In genomic region chr11:102312656-102313055, GRCh38 we compare ENCODE assay signal across 9 cellular contexts. TPM values are rescaled to one million over a fixed set of nuclear protein-coding genes. Genes with fewer than 3 reads are reported as not detected.
DNase-seq lines count a peak whose midpoint lies in the region; ATAC-seq and TF ChIP-seq lines count a peak whose summit lies in the region.
"Had no signal": no experiment of that assay in that cellular context is flagged by ENCODE, and none has a peak within 500 bp of the region (broad histone marks: within the 10 kb centered on the region; RNA-seq: fewer than 3 reads in every experiment).

No MANE protein-coding gene starts in this region.

- H3K4me1 Mint-ChIP-seq in CD4-positive, alpha-beta T cell (ENCODE audit: low read depth) = peaks cover 54% of the 10 kb centered on the region
- H3K4me1 Mint-ChIP-seq in nephron = peaks cover 36% of the 10 kb centered on the region

- H3K9me3 ChIP-seq in CD4-positive, alpha-beta T cell (ENCODE audit: control insufficient read depth, low read length) = no peaks in the 10 kb centered on the region

- DNase-seq in CD4-positive, alpha-beta T cell = no peak
- DNase-seq in NB4 (ENCODE audit: low read depth) = no peak
- peak; percentile 71 for DNase-seq in choroid plexus epithelial cell (ENCODE audit: low read depth)
- DNase-seq in OCI-M2 (lab: John Stamatoyannopoulos, UW; ENCODE audit: unreplicated experiment) = no peak
- DNase-seq: NCI-H146 had no signal

- H3K4me3 ChIP-seq in NB4 (ENCODE audit: low read depth, low read length) (peak overlapping the region; percentile 16), choroid plexus epithelial cell (ENCODE audit: low read depth, low read length) (no peak overlapping the region)

- ATAC-seq in CD4-positive, alpha-beta T cell (ENCODE audit: poor library complexity) = no peak
- ATAC-seq in HG03378 (IDR thresholded peaks at IDR 0.05; ENCODE audit: unreplicated experiment) (no peak), HG02759 (IDR thresholded peaks at IDR 0.05; ENCODE audit: unreplicated experiment) (no peak), GM18868 (IDR thresholded peaks at IDR 0.05; ENCODE audit: unreplicated experiment) (no peak)

- POLR2A ChIA-PET in CD4-positive, alpha-beta T cell (lab: Charles Lee) = interaction anchor here (1.2 to 9.0 kb wide), 3 partner anchors 9 to 21 kb away, joined by 3 to 156 read pairs (median 9); no protein-coding TSS in a partner anchor

- TF ChIP-seq POLR2A in NB4 (IDR thresholded peaks at IDR 0.05; ENCODE audit: extremely low read depth, insufficient read length) = no peak

- no peaks in the 10 kb centered on the region for H3K9me3 Mint-ChIP-seq in CD4-positive, alpha-beta T cell
- no peaks in the 10 kb centered on the region for H3K9me3 Mint-ChIP-seq in nephron

- H3K36me3 Mint-ChIP-seq in CD4-positive, alpha-beta T cell (ENCODE audit: low read depth) = peaks cover 8% of the 10 kb centered on the region
- H3K36me3 Mint-ChIP-seq in nephron (ENCODE audit: low read depth) = no peaks in the 10 kb centered on the region

- no peaks in the 10 kb centered on the region for H3K27me3 Mint-ChIP-seq in CD4-positive, alpha-beta T cell
- H3K27me3 Mint-ChIP-seq in nephron (ENCODE audit: low read depth) = peaks cover 4% of the 10 kb centered on the region

- CTCF ChIA-PET in CD4-positive, alpha-beta T cell (lab: Charles Lee) = interaction anchor here (1.5 to 16.1 kb wide), 2 partner anchors 18 to 29 kb away, joined by 4 to 185 read pairs; no protein-coding TSS in a partner anchor

- intact Hi-C loops in CD4-positive, alpha-beta T cell (cut with DNase I, micrococcal nuclease) = no loop called here

- peak overlapping the region; percentile 87 for H3K27ac Mint-ChIP-seq in CD4-positive, alpha-beta T cell
- peak overlapping the region; percentile 63 to 85 (median 75) for H3K27ac Mint-ChIP-seq in nephron

- no peak overlapping the region for H3K27ac ChIP-seq in CD4-positive, alpha-beta T cell (ENCODE audit: low read depth, low read length)

- peak overlapping the region; percentile 58 for H3K4me3 Mint-ChIP-seq in CD4-positive, alpha-beta T cell
- H3K4me3 Mint-ChIP-seq in nephron = peak overlapping the region in 1 of 3 experiments; percentile 49

- TF ChIP-seq CTCF in CD4-positive, alpha-beta T cell (IDR thresholded peaks at IDR 0.05) = no peak
- TF ChIP-seq CTCF in NB4 (IDR thresholded peaks at IDR 0.05; ENCODE audit: low read depth, low read length) (no peak), choroid plexus epithelial cell (conservative IDR thresholded peaks at IDR 0.05; ENCODE audit: low read depth, low read length) (no peak), nephron (IDR thresholded peaks at IDR 0.05; ENCODE audit: unreplicated experiment in 3 of 3) (no peak)

- H3K27me3 ChIP-seq in CD4-positive, alpha-beta T cell (ENCODE audit: control insufficient read depth, insufficient read depth, low read length) = no peaks in the 10 kb centered on the region

RNA-seq across cellular contexts. Expression of gene BIRC3, which starts 4.6 kb away (rescaled TPM):
- total RNA-seq in CD4-positive, alpha-beta T cell = 100 to 1,000 TPM; 115 to 124 TPM

RNA-seq across cellular contexts. Expression of gene BIRC2, which starts 34.4 kb away (rescaled TPM):
- 100 to 1,000 TPM; 107 to 109 TPM for total RNA-seq in CD4-positive, alpha-beta T cell
